9 cellular contexts compared by ENCODE assay signal in genomic region chr6:145704153-145704781, GRCh38. TPM values are rescaled to one million over a fixed set of nuclear protein-coding genes. Genes with fewer than 3 reads are reported as not detected.
DNase-seq lines count a peak whose midpoint lies in the region; ATAC-seq, FAIRE-seq and TF ChIP-seq lines count a peak whose summit lies in the region.
"Had no signal": no experiment of that assay in that cellular context is flagged by ENCODE, and none has a peak within 500 bp of the region (broad histone marks: within the 10 kb centered on the region; RNA-seq: fewer than 3 reads in every experiment).

No MANE protein-coding gene starts in this region.

- H3K36me3 ChIP-seq in BE2C: no peaks in the 10 kb centered on the region
- H3K36me3 ChIP-seq: brain microvascular endothelial cell had no signal

- peak; percentile 37; the same call in 1 of the 2 replicates for TF ChIP-seq CTCF in BE2C (IDR thresholded peaks at IDR 0.05; ENCODE audit: low read depth, low read length)
- TF ChIP-seq CTCF in HFF-Myc (IDR thresholded peaks at IDR 0.05; ENCODE audit: low read depth, low read length, missing control alignments): peak; percentile 16

- no peaks in the 10 kb centered on the region for H3K9me3 ChIP-seq in BE2C

- H3K4me3 ChIP-seq in BE2C (ENCODE audit: low read depth, low read length) (no peak overlapping the region), HFF-Myc (replicated peaks; ENCODE audit: low read depth, low read length) (no peak overlapping the region)

- H3K27me3 ChIP-seq in BE2C: no peaks in the 10 kb centered on the region
- H3K27me3 ChIP-seq: brain microvascular endothelial cell had no signal

- FAIRE-seq in TTC549 (lab: Jason Lieb, UNC): peak; percentile 87

- DNase-seq in BE2C: no peak
- no peak for DNase-seq in HFF-Myc (ENCODE audit: extremely low read depth, low read depth)
- DNase-seq in kidney glomerular epithelial cell (lab: John Stamatoyannopoulos, UW): peak; percentile 9
- DNase-seq in NCI-H510A treated with DMSO at 0.1 percent for 48 hours (lab: John Stamatoyannopoulos, UW): no peak
- DNase-seq in OCI-M2 (lab: John Stamatoyannopoulos, UW; ENCODE audit: unreplicated experiment): no peak
- no peak for DNase-seq in NCI-H128 (lab: John Stamatoyannopoulos, UW; ENCODE audit: unreplicated experiment)
- DNase-seq: brain microvascular endothelial cell had no signal

- no peaks in the 10 kb centered on the region for H3K4me1 ChIP-seq in BE2C

- ATAC-seq in GM21576 (IDR thresholded peaks at IDR 0.05; ENCODE audit: unreplicated experiment): no peak

RNA-seq across cellular contexts. Expression of gene EPM2A, which starts 31.1 kb away (rescaled TPM):
- 5.3 TPM for polyA plus RNA-seq in BE2C (2012; ENCODE audit: insufficient read depth, insufficient read length, low read depth)
